Comparison of ENCODE assay signal across 25 cellular contexts in the genomic region with DNA sequence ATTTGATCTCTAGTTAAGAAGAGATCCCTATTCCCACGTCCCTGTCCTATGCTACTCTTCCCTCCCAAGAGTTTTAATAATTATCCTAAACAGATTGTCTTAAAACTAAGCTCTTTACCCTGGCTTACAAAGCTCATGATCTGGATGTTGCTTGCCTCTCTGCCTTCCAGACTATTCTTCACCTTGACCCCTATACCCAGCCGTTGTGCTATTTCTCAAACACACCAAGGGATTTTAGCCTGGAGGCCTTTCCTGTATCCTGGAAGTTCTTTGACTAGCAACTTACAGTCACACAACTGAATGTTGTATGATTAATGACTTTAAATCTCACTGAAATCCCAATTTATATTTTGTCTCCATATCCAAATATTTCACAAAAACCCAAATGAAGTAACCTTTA.
"Had no signal": no experiment of that assay in that cellular context is flagged by ENCODE, and none has a peak within 500 bp of the region (broad histone marks: within the 10 kb centered on the region; RNA-seq: fewer than 3 reads in every experiment).

No MANE protein-coding gene starts in this region.

- DNase-seq: activated CD4-positive, alpha-beta T cell treated with anti-CD3 and anti-CD28 coated beads for 48 hours; activated CD4-positive, alpha-beta T cell treated with anti-CD3 and anti-CD28 coated beads, Interleukin-2, amount 50 U/mL, for 48 hours; activated CD8-positive, alpha-beta memory T cell treated with anti-CD3 and anti-CD28 coated beads for 24 hours; activated effector memory CD4-positive, alpha-beta T cell treated with Interleukin-2 at 50 U/mL for 16 hours; activated naive CD4-positive, alpha-beta T cell treated with Interleukin-2 at 50 U/mL for 16 hours; anterior cingulate cortex; cerebellar nuclear complex; colonic mucosa; effector CD8-positive, alpha-beta T cell; islet precursor cell; left ventricle myocardium inferior; sigmoid colon; small intestine; stimulated activated CD4-positive, alpha-beta T cell treated with anti-CD3 and anti-CD28 coated beads, Interleukin-4, amount 100 ng/mL, for 24 hours; stimulated activated naive CD8-positive, alpha-beta T cell treated with anti-CD3 and anti-CD28 coated beads, Interleukin-15, amount 100 ng/mL, for 72 hours; substantia nigra; upper lobe of right lung had no signal

- ATAC-seq: stimulated activated memory B cell treated with anti-CD40 and anti-IgM and Interleukin-4, amounts not matched to agents 10 μg/mL and 1 μg/mL and 100 μg/mL, for 72 hours; stimulated activated naive CD8-positive, alpha-beta T cell treated with anti-CD3 and anti-CD28 coated beads, Interleukin-15, amount 100 ng/mL, for 72 hours; upper lobe of right lung had no signal

- H3K27ac ChIP-seq: cardiac muscle cell, colonic mucosa, left ventricle myocardium inferior, neutrophil, prostate gland, sigmoid colon, upper lobe of right lung had no signal

- H3K27me3 ChIP-seq: cardiac muscle cell, colonic mucosa, sigmoid colon, upper lobe of right lung had no signal

- H3K4me3 ChIP-seq: cardiac muscle cell, colonic mucosa, left ventricle myocardium inferior, lung, prostate gland, sigmoid colon, upper lobe of right lung had no signal

- H3K36me3 ChIP-seq: cardiac muscle cell, colonic mucosa, left ventricle myocardium inferior, neutrophil, prostate gland, sigmoid colon, upper lobe of right lung had no signal

- H3K4me3 Mint-ChIP-seq: activated naive CD8-positive, alpha-beta T cell; nephron; stimulated activated memory B cell treated with anti-CD40 and anti-IgM and Interleukin-4, amounts not matched to agents 10 μg/mL and 1 μg/mL and 100 μg/mL, for 72 hours; stimulated activated naive CD8-positive, alpha-beta T cell treated with anti-CD3 and anti-CD28 coated beads, Interleukin-15, amount 100 ng/mL, for 72 hours; T-helper 2 cell treated with Interferon-gamma antibody and Interleukin-4, amounts not matched to agents 5 μg/mL and 100 μg/mL, for 36 hours had no signal

- H3K4me1 Mint-ChIP-seq: stimulated activated memory B cell treated with anti-CD40 and anti-IgM and Interleukin-4, amounts not matched to agents 10 μg/mL and 1 μg/mL and 100 μg/mL, for 72 hours; stimulated activated naive CD8-positive, alpha-beta T cell treated with anti-CD3 and anti-CD28 coated beads, Interleukin-15, amount 100 ng/mL, for 72 hours had no signal

- H3K4me1 ChIP-seq: colonic mucosa, left ventricle myocardium inferior, prostate gland, upper lobe of right lung had no signal

- H3K36me3 Mint-ChIP-seq: activated naive CD8-positive, alpha-beta T cell; stimulated activated memory B cell treated with anti-CD40 and anti-IgM and Interleukin-4, amounts not matched to agents 10 μg/mL and 1 μg/mL and 100 μg/mL, for 72 hours had no signal

- H3K9me3 ChIP-seq: colonic mucosa, neutrophil, prostate gland, sigmoid colon, upper lobe of right lung had no signal

- H3K27ac Mint-ChIP-seq: activated naive CD8-positive, alpha-beta T cell; nephron; stimulated activated memory B cell treated with anti-CD40 and anti-IgM and Interleukin-4, amounts not matched to agents 10 μg/mL and 1 μg/mL and 100 μg/mL, for 72 hours; stimulated activated naive CD8-positive, alpha-beta T cell treated with anti-CD3 and anti-CD28 coated beads, Interleukin-15, amount 100 ng/mL, for 72 hours; T-helper 2 cell treated with Interferon-gamma antibody and Interleukin-4, amounts not matched to agents 5 μg/mL and 100 μg/mL, for 36 hours had no signal

- H3K27me3 Mint-ChIP-seq: activated naive CD8-positive, alpha-beta T cell; stimulated activated memory B cell treated with anti-CD40 and anti-IgM and Interleukin-4, amounts not matched to agents 10 μg/mL and 1 μg/mL and 100 μg/mL, for 72 hours; stimulated activated naive CD8-positive, alpha-beta T cell treated with anti-CD3 and anti-CD28 coated beads, Interleukin-15, amount 100 ng/mL, for 72 hours had no signal
